Comparison of ENCODE assay signal across 1 cellular context in genomic region chr19:10290876-10291553, GRCh38.
TF ChIP-seq lines count a peak whose summit lies in the region.

No MANE protein-coding gene starts in this region.

TF ChIP-seq in HepG2, 621 proteins besides CTCF, POLR2A, EP300 and RAD21 (continued from another document and continues in another):
- TF ChIP-seq ZNF740 (CRISPR knock-in tag; IDR thresholded peaks at IDR 0.05) (no peak), KMT2B (CRISPR knock-in tag; IDR thresholded peaks at IDR 0.05) (0 out of 2 replicates have a peak, but pooled peaks have one; percentile 27), ZNF580 (CRISPR knock-in tag; IDR thresholded peaks at IDR 0.05; ENCODE audit: borderline replicate concordance, low read depth) (peak; percentile 60; the same call in 1 of the 2 replicates), GATAD2A (CRISPR knock-in tag; IDR thresholded peaks at IDR 0.05) (no peak; the same call in 1 of the 2 replicates), ZNF407 (CRISPR knock-in tag; IDR thresholded peaks at IDR 0.05; ENCODE audit: not compliant biosample characterization) (no peak), HINFP (CRISPR knock-in tag; IDR thresholded peaks at IDR 0.05; ENCODE audit: low read depth) (no peak), NONO (IDR thresholded peaks at IDR 0.05) (no peak), NONO (CRISPR knock-in tag; conservative IDR thresholded peaks at IDR 0.05) (0 out of 2 replicates have a peak, but pooled peaks have one; percentile 32), HNRNPLL (IDR thresholded peaks at IDR 0.05; ENCODE audit: low read depth, low read length, poor library complexity, severe bottlenecking) (peak; percentile 53), ZNF709 (CRISPR knock-in tag; IDR thresholded peaks at IDR 0.05) (no peak), RFX1 (IDR thresholded peaks at IDR 0.05) (no peak), ZNF670 (CRISPR knock-in tag; IDR thresholded peaks at IDR 0.05; ENCODE audit: borderline replicate concordance) (no peak), NAIF1 (CRISPR knock-in tag; IDR thresholded peaks at IDR 0.05; ENCODE audit: borderline replicate concordance) (no peak), HMG20A (CRISPR knock-in tag; IDR thresholded peaks at IDR 0.05; ENCODE audit: borderline replicate concordance) (no peak), POLR2AphosphoS5 (IDR thresholded peaks at IDR 0.05; ENCODE audit: low read depth, low read length) (0 out of 2 replicates have a peak, but pooled peaks have one; percentile 44), CBFB (CRISPR knock-in tag; IDR thresholded peaks at IDR 0.05) (no peak), ZNF326 (CRISPR knock-in tag; IDR thresholded peaks at IDR 0.05; ENCODE audit: borderline replicate concordance) (no peak), MBNL3 (CRISPR knock-in tag; conservative IDR thresholded peaks at IDR 0.05) (no peak), ZNF160 (CRISPR knock-in tag; IDR thresholded peaks at IDR 0.05) (no peak), TOPORS (CRISPR knock-in tag; IDR thresholded peaks at IDR 0.05) (no peak), MAZ (IDR thresholded peaks at IDR 0.05; ENCODE audit: borderline replicate concordance, low read depth, low read length) (no peak), MAZ (CRISPR knock-in tag; IDR thresholded peaks at IDR 0.05; ENCODE audit: low read depth) (peak; percentile 53; the same call in 1 of the 2 replicates), HNF4G (IDR thresholded peaks at IDR 0.05; ENCODE audit: borderline replicate concordance, low read depth, low read length) (no peak), HNF4G (CRISPR knock-in tag; IDR thresholded peaks at IDR 0.05; ENCODE audit: borderline replicate concordance, low read depth) (no peak), ZNF512 (CRISPR knock-in tag; IDR thresholded peaks at IDR 0.05) (no peak), ZNF510 (CRISPR knock-in tag; IDR thresholded peaks at IDR 0.05; ENCODE audit: low read depth) (no peak), PAXIP1 (CRISPR knock-in tag; conservative IDR thresholded peaks at IDR 0.05) (no peak), NCOR1 (IDR thresholded peaks at IDR 0.05; ENCODE audit: borderline replicate concordance, low read length) (no peak), ZNF253 (CRISPR knock-in tag; IDR thresholded peaks at IDR 0.05; ENCODE audit: borderline replicate concordance) (no peak), SAP130 (CRISPR knock-in tag; IDR thresholded peaks at IDR 0.05; ENCODE audit: low read depth) (peak; percentile 56; the same call in 1 of the 2 replicates), ZSCAN9 (CRISPR knock-in tag; IDR thresholded peaks at IDR 0.05; ENCODE audit: borderline replicate concordance) (no peak; the same call in 1 of the 2 replicates), KMT2A (CRISPR knock-in tag; IDR thresholded peaks at IDR 0.05) (no peak), NFKB2 (CRISPR knock-in tag; IDR thresholded peaks at IDR 0.05; ENCODE audit: borderline replicate concordance) (0 out of 2 replicates have a peak, but pooled peaks have one; percentile 45), MXD1 (CRISPR knock-in tag; IDR thresholded peaks at IDR 0.05) (peak; percentile 34; the same call in 1 of the 2 replicates), GTF2F1 (IDR thresholded peaks at IDR 0.05; ENCODE audit: low read length) (no peak), SP5 (CRISPR knock-in tag; IDR thresholded peaks at IDR 0.05; ENCODE audit: borderline replicate concordance, low read depth) (no peak), ZNF451 (CRISPR knock-in tag; IDR thresholded peaks at IDR 0.05) (0 out of 2 replicates have a peak, but pooled peaks have one; percentile 6), FOXP1 (IDR thresholded peaks at IDR 0.05) (no peak), FOXP1 (CRISPR knock-in tag; IDR thresholded peaks at IDR 0.05) (no peak)
- TF ChIP-seq, protein P1, sequence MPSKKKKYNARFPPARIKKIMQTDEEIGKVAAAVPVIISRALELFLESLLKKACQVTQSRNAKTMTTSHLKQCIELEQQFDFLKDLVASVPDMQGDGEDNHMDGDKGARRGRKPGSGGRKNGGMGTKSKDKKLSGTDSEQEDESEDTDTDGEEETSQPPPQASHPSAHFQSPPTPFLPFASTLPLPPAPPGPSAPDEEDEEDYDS (CRISPR knock-in tag; IDR thresholded peaks at IDR 0.05), result 0 out of 2 replicates have a peak, but pooled peaks have one; percentile 40
- TF ChIP-seq, protein P2, sequence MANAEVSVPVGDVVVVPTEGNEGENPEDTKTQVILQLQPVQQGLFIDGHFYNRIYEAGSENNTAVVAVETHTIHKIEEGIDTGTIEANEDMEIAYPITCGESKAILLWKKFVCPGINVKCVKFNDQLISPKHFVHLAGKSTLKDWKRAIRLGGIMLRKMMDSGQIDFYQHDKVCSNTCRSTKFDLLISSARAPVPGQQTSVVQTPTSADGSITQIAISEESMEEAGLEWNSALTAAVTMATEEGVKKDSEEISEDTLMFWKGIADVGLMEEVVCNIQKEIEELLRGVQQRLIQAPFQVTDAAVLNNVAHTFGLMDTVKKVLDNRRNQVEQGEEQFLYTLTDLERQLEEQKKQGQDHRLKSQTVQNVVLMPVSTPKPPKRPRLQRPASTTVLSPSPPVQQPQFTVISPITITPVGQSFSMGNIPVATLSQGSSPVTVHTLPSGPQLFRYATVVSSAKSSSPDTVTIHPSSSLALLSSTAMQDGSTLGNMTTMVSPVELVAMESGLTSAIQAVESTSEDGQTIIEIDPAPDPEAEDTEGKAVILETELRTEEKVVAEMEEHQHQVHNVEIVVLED (CRISPR knock-in tag; IDR thresholded peaks at IDR 0.05; ENCODE audit: borderline replicate concordance), result peak; percentile 26; the same call in 1 of the 2 replicates
- TF ChIP-seq, protein P3, sequence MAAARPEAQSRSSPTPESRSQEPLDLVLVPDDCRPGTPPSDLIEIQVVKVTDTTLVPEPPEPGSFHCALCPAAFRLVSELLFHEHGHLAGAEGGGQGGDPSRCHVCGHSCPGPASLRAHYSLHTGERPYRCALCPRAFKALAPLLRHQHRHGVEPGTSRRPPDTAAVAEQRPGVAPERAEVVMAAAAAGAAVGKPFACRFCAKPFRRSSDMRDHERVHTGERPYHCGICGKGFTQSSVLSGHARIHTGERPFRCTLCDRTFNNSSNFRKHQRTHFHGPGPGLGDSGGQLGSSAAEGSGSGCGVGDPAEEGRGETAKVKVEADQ (CRISPR knock-in tag; IDR thresholded peaks at IDR 0.05; ENCODE audit: borderline replicate concordance), result 0 out of 2 replicates have a peak, but pooled peaks have one; percentile 28
